Comparison of ENCODE assay signal across 8 cellular contexts in the genomic region with DNA sequence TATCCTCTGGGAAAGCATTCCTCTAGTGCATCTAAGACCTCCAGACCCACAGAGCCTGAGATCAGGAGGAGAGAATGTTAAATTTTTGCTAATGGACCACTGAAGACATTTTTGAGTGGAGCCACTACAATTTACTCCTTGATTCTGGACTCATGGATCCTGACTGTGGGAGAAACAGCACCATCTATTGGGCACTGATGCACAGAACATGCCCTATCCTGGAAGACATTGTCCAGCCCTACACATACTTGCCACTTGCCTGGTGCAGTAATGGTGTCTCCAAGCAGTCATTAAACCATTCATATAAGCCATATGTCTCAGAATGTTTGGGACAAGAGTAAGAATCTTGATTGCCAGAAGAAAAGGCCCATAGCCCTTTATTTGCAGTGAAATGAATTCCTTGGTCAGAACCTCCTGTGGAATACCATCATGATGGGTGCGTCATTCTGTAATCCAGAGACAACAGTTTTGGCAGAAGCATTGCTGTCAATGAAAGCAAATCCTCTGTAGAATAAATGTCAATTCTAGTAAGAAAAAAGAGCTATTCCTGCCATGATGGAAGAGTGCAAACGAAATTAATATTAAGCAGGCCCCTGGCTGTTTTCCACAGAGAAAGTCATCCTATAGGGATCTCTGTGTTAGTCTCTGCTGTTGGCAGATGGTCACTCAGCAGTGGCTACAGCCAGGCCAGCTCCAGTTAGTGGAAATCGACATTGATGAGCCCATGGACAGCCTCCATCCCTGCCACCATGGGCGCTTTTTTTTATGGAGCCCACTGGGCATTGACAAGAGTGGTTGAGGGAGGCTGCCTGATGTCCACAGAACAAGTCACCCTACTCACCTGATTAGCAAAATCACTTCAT. TPM values are rescaled to one million over a fixed set of nuclear protein-coding genes. Genes with fewer than 3 reads are reported as not detected.
DNase-seq lines count a peak whose midpoint lies in the region; ATAC-seq and TF ChIP-seq lines count a peak whose summit lies in the region.

No MANE protein-coding gene starts in this region.

- peak; percentile 32 to 85 (median 74) for ATAC-seq in heart left ventricle

- H3K27me3 Mint-ChIP-seq in activated naive CD4-positive, alpha-beta T cell treated with anti-CD3 and anti-CD28 coated beads, Interleukin-2, amount 10 ng/mL, durations not matched to agents 7 days and 5 days: peaks cover 8% of the 10 kb centered on the region
- H3K27me3 Mint-ChIP-seq in activated T-helper 2 cell treated with anti-CD3 and anti-CD28 coated beads, Interferon-gamma antibody, Interleukin-2, Interleukin-4, amounts not matched to agents 10 μg/mL and 5 μg/mL and 100 μg/mL, durations not matched to agents 14 hours and 24 hours and 36 hours (ENCODE audit: low read depth): peaks cover 3% of the 10 kb centered on the region

- WGBS in heart left ventricle, 4 donors: 64 to 70% (median 68%) methylated on average over 4 of the region's 4 CpGs

- peak; percentile 58 to 84 (median 70) for TF ChIP-seq CTCF in heart left ventricle (IDR thresholded peaks at IDR 0.05)
- TF ChIP-seq CTCF in retinal pigment epithelial cell (conservative IDR thresholded peaks at IDR 0.05; ENCODE audit: low read depth, low read length): peak; percentile 92

- intact Hi-C loops in heart left ventricle (cut with DNase I): loop anchor here in 9 of 10 donors (5.0 to 10.0 kb wide), 8 partner anchors 93 to 493 kb away; no protein-coding TSS in a partner anchor
- intact Hi-C loops in activated T-helper 2 cell treated with anti-CD3 and anti-CD28 coated beads, Interferon-gamma antibody, Interleukin-2, Interleukin-4, amounts not matched to agents 10 μg/mL and 5 μg/mL and 100 μg/mL, durations not matched to agents 14 hours and 24 hours and 36 hours (cut with micrococcal nuclease): loop anchor here (10.0 kb wide), 1 partner anchor 93 kb away; no protein-coding TSS in a partner anchor

- peaks cover 0 to 2% (median 0%) of the 10 kb centered on the region in 12 donors for H3K4me1 ChIP-seq in heart left ventricle

- H3K9me3 ChIP-seq in heart left ventricle: no peaks in the 10 kb centered on the region

- H3K27ac Mint-ChIP-seq in activated naive CD4-positive, alpha-beta T cell treated with anti-CD3 and anti-CD28 coated beads, Interleukin-2, amount 10 ng/mL, durations not matched to agents 7 days and 5 days: no peak overlapping the region
- H3K27ac Mint-ChIP-seq in activated T-helper 2 cell treated with anti-CD3 and anti-CD28 coated beads, Interferon-gamma antibody, Interleukin-2, Interleukin-4, amounts not matched to agents 10 μg/mL and 5 μg/mL and 100 μg/mL, durations not matched to agents 14 hours and 24 hours and 36 hours: no peak overlapping the region

- H3K36me3 Mint-ChIP-seq in activated naive CD4-positive, alpha-beta T cell treated with anti-CD3 and anti-CD28 coated beads, Interleukin-2, amount 10 ng/mL, durations not matched to agents 7 days and 5 days: no peaks in the 10 kb centered on the region
- no peaks in the 10 kb centered on the region for H3K36me3 Mint-ChIP-seq in activated T-helper 2 cell treated with anti-CD3 and anti-CD28 coated beads, Interferon-gamma antibody, Interleukin-2, Interleukin-4, amounts not matched to agents 10 μg/mL and 5 μg/mL and 100 μg/mL, durations not matched to agents 14 hours and 24 hours and 36 hours (ENCODE audit: low read depth)

- no peaks in the 10 kb centered on the region for H3K36me3 ChIP-seq in heart left ventricle

- no peaks in the 10 kb centered on the region for H3K9me3 Mint-ChIP-seq in activated naive CD4-positive, alpha-beta T cell treated with anti-CD3 and anti-CD28 coated beads, Interleukin-2, amount 10 ng/mL, durations not matched to agents 7 days and 5 days
- H3K9me3 Mint-ChIP-seq in activated T-helper 2 cell treated with anti-CD3 and anti-CD28 coated beads, Interferon-gamma antibody, Interleukin-2, Interleukin-4, amounts not matched to agents 10 μg/mL and 5 μg/mL and 100 μg/mL, durations not matched to agents 14 hours and 24 hours and 36 hours: no peaks in the 10 kb centered on the region

- H3K27me3 ChIP-seq in heart left ventricle: no peaks in the 10 kb centered on the region

- no peak overlapping the region for H3K4me3 Mint-ChIP-seq in activated naive CD4-positive, alpha-beta T cell treated with anti-CD3 and anti-CD28 coated beads, Interleukin-2, amount 10 ng/mL, durations not matched to agents 7 days and 5 days
- no peak overlapping the region for H3K4me3 Mint-ChIP-seq in activated T-helper 2 cell treated with anti-CD3 and anti-CD28 coated beads, Interferon-gamma antibody, Interleukin-2, Interleukin-4, amounts not matched to agents 10 μg/mL and 5 μg/mL and 100 μg/mL, durations not matched to agents 14 hours and 24 hours and 36 hours (ENCODE audit: low read depth)

- no peak overlapping the region for H3K27ac ChIP-seq in heart left ventricle

- DNase-seq in stimulated activated CD4-positive, alpha-beta T cell treated with anti-CD3 and anti-CD28 coated beads, Interleukin-4, amount 100 ng/mL, for 24 hours: peak; percentile 18
- no peak for DNase-seq in stimulated activated CD4-positive, alpha-beta T cell treated with anti-CD3 and anti-CD28 coated beads, Interleukin-4, amount 100 ng/mL, for 1 hour
- DNase-seq in NCI-H1092 (lab: John Stamatoyannopoulos, UW): peak; percentile 9
- DNase-seq in activated naive CD4-positive, alpha-beta T cell treated with anti-CD3 and anti-CD28 coated beads, Interleukin-2, amount 10 ng/mL, durations not matched to agents 7 days and 5 days: peak; percentile 60
- DNase-seq in heart left ventricle: peak in 1 of 5 donors; percentile 29
- DNase-seq in retinal pigment epithelial cell (ENCODE audit: low read depth): no peak
- no peak for DNase-seq in NCI-H1436 (lab: John Stamatoyannopoulos, UW)
- DNase-seq in activated T-helper 2 cell treated with anti-CD3 and anti-CD28 coated beads, Interferon-gamma antibody, Interleukin-2, Interleukin-4, amounts not matched to agents 10 μg/mL and 5 μg/mL and 100 μg/mL, durations not matched to agents 14 hours and 24 hours and 36 hours (ENCODE audit: low spot score): no peak

- H3K4me3 ChIP-seq in heart left ventricle (no peak overlapping the region), retinal pigment epithelial cell (ENCODE audit: low read length) (no peak overlapping the region)

- no peak for TF ChIP-seq POLR2A in heart left ventricle (IDR thresholded peaks at IDR 0.05)

- H3K4me1 Mint-ChIP-seq in activated naive CD4-positive, alpha-beta T cell treated with anti-CD3 and anti-CD28 coated beads, Interleukin-2, amount 10 ng/mL, durations not matched to agents 7 days and 5 days: no peaks in the 10 kb centered on the region
- no peaks in the 10 kb centered on the region for H3K4me1 Mint-ChIP-seq in activated T-helper 2 cell treated with anti-CD3 and anti-CD28 coated beads, Interferon-gamma antibody, Interleukin-2, Interleukin-4, amounts not matched to agents 10 μg/mL and 5 μg/mL and 100 μg/mL, durations not matched to agents 14 hours and 24 hours and 36 hours (ENCODE audit: low read depth)

- CTCF ChIA-PET in activated naive CD4-positive, alpha-beta T cell treated with anti-CD3 and anti-CD28 coated beads, Interleukin-2, amount 10 ng/mL, durations not matched to agents 7 days and 5 days (lab: Charles Lee): interaction anchor here (1.1 to 2.9 kb wide), 4 partner anchors 21 to 101 kb away, joined by 3 to 14 read pairs (median 6); no protein-coding TSS in a partner anchor

RNA-seq across cellular contexts. Expression of a gene that starts 43.5 kb away (rescaled TPM):
- total RNA-seq in heart left ventricle: not detected
- polyA plus RNA-seq in heart left ventricle: not detected
- total RNA-seq in activated T-helper 2 cell treated with anti-CD3 and anti-CD28 coated beads, Interferon-gamma antibody, Interleukin-2, Interleukin-4, amounts not matched to agents 10 μg/mL and 5 μg/mL and 100 μg/mL, durations not matched to agents 14 hours and 24 hours and 36 hours: not detected in 2 replicates

Comparison
In these comparisons a context has a peak if more than half of its experiments do, and no peak if none do; other contexts are left out.
1. DNase-seq: peak in stimulated activated CD4-positive, alpha-beta T cell treated with anti-CD3 and anti-CD28 coated beads, Interleukin-4, amount 100 ng/mL, for 24 hours (single experiment), NCI-H1092 (single experiment) and activated naive CD4-positive, alpha-beta T cell treated with anti-CD3 and anti-CD28 coated beads, Interleukin-2, amount 10 ng/mL, durations not matched to agents 7 days and 5 days (single experiment); none in stimulated activated CD4-positive, alpha-beta T cell treated with anti-CD3 and anti-CD28 coated beads, Interleukin-4, amount 100 ng/mL, for 1 hour (single experiment), retinal pigment epithelial cell (single experiment), NCI-H1436 (single experiment) and activated T-helper 2 cell treated with anti-CD3 and anti-CD28 coated beads, Interferon-gamma antibody, Interleukin-2, Interleukin-4, amounts not matched to agents 10 μg/mL and 5 μg/mL and 100 μg/mL, durations not matched to agents 14 hours and 24 hours and 36 hours (single experiment).